8 cellular contexts compared by ENCODE assay signal in genomic region chr12:121352053-121353018, GRCh38. TPM values are rescaled to one million over a fixed set of nuclear protein-coding genes. Genes with fewer than 3 reads are reported as not detected.
DNase-seq lines count a peak whose midpoint lies in the region; ATAC-seq and TF ChIP-seq lines count a peak whose summit lies in the region.

TSS of gene ANAPC5 (minus strand) at chr12:121352411. CDS start at chr12:121352340, 71 bp downstream.

- H3K27ac Mint-ChIP-seq in activated naive CD4-positive, alpha-beta T cell treated with anti-CD3 and anti-CD28 coated beads, Interleukin-2, amount 50 U/mL, for 72 hours = peak within 1 kb of the TSS; percentile 91 to 92

- H3K27ac ChIP-seq in temporal lobe (ENCODE audit: low read depth, low read length) = peak within 1 kb of the TSS; percentile 75

- DNase-seq in GM10248 (ENCODE audit: extremely low spot score) = peak; percentile 97
- DNase-seq in NCI-H1092 treated with DMSO at 0.1 percent for 48 hours (lab: John Stamatoyannopoulos, UW) = peak; percentile 97
- peak; percentile 80 for DNase-seq in SKM-1 (lab: John Stamatoyannopoulos, UW; ENCODE audit: unreplicated experiment)
- peak; percentile 87 to 92 for DNase-seq in activated naive CD4-positive, alpha-beta T cell treated with anti-CD3 and anti-CD28 coated beads, Interleukin-2, amount 50 U/mL, for 72 hours (ENCODE audit: low spot score in 2 of 2)
- DNase-seq in glomerular endothelial cell (ENCODE audit: extremely low read depth, low read depth, low spot score) = peak; percentile 94
- DNase-seq in occipital lobe (lab: John Stamatoyannopoulos, UW) = peak; percentile 95

- peaks cover 5 to 11% of the 10 kb centered on the region in 2 donors for H3K36me3 Mint-ChIP-seq in activated naive CD4-positive, alpha-beta T cell treated with anti-CD3 and anti-CD28 coated beads, Interleukin-2, amount 50 U/mL, for 72 hours

- no peaks in the 10 kb centered on the region for H3K9me3 Mint-ChIP-seq in activated naive CD4-positive, alpha-beta T cell treated with anti-CD3 and anti-CD28 coated beads, Interleukin-2, amount 50 U/mL, for 72 hours

- POLR2A ChIA-PET in GM10248 (lab: Yijun Ruan, JAX) = interaction anchor here (0.5 to 1.5 kb wide), 6 partner anchors 12 to 753 kb away, joined by 3 to 5 read pairs (median 4); partner anchors contain the start of gene RNF34

- CTCF ChIA-PET in GM10248 (lab: Yijun Ruan, JAX) = interaction anchor here (1.3 to 10.2 kb wide), 3 partner anchors 12 to 90 kb away, joined by 3 to 107 read pairs (median 3); no protein-coding TSS in a partner anchor

- ATAC-seq in HG02610 (IDR thresholded peaks at IDR 0.05; ENCODE audit: unreplicated experiment) = peak; percentile 99
- ATAC-seq in activated naive CD4-positive, alpha-beta T cell treated with anti-CD3 and anti-CD28 coated beads, Interleukin-2, amount 50 U/mL, for 72 hours = peak; percentile 99 to 100

- no peak for TF ChIP-seq CTCF in GM10248 (IDR thresholded peaks at IDR 0.05; ENCODE audit: control extremely low read depth, extremely low read depth, low read depth, missing control alignments)

RNA-seq across cellular contexts. Expression of gene ANAPC5, which starts in this region (rescaled TPM):
- 100 to 1,000 TPM in 1 of 2 donors, 10 to 100 TPM in 1; 95.5 to 125 TPM for total RNA-seq in activated naive CD4-positive, alpha-beta T cell treated with anti-CD3 and anti-CD28 coated beads, Interleukin-2, amount 50 U/mL, for 72 hours
- total RNA-seq in glomerular endothelial cell (96.8 and 114 TPM in 2 replicates), occipital lobe (169 TPM), temporal lobe (99.1 TPM)

Comparison
In these comparisons a context has a peak if more than half of its experiments do, and no peak if none do; other contexts are left out.
1. Peak in every context shown above with its lines: DNase-seq, ATAC-seq and H3K27ac ChIP-seq.